ENCODE assay signal across 2 cellular contexts in the genomic region with DNA sequence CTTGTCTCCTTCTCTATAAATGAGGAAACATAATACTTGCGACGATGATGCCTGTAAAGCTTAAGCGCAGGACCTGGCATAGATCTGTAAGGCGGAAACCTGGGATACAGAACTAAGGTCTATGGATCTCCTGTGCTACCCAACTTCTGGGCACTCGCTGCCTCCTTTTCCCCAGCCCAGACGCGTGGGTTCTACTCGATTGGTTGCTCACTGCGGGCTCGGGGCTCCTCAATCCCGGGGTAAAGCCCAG.
TF ChIP-seq lines count a peak whose summit lies in the region.

No MANE protein-coding gene starts in this region.

TF ChIP-seq in H1, 55 proteins besides CTCF, POLR2A, EP300 and RAD21:
- TF ChIP-seq TAF1 (IDR thresholded peaks at IDR 0.05; ENCODE audit: low read depth, low read length) = no peak
- TF ChIP-seq CHD2 (IDR thresholded peaks at IDR 0.05; ENCODE audit: low read length) = no peak
- no peak for TF ChIP-seq CBX8 (IDR thresholded peaks at IDR 0.05; ENCODE audit: borderline replicate concordance, low read depth, low read length)
- no peak for TF ChIP-seq TCF12 (IDR thresholded peaks at IDR 0.05; ENCODE audit: low read depth, low read length)
- TF ChIP-seq SUZ12 (IDR thresholded peaks at IDR 0.05; ENCODE audit: low read length) = no peak
- TF ChIP-seq HDAC6 (IDR thresholded peaks at IDR 0.05; ENCODE audit: low read depth, low read length) = no peak
- TF ChIP-seq SP4 (IDR thresholded peaks at IDR 0.05; ENCODE audit: low read length) = no peak
- TF ChIP-seq SP2 (IDR thresholded peaks at IDR 0.05; ENCODE audit: low read length) = no peak

TF ChIP-seq in HEK293T, 16 proteins besides CTCF, POLR2A, EP300 and RAD21:
- TF ChIP-seq ZNF384 (IDR thresholded peaks at IDR 0.05) = no peak
- no peak for TF ChIP-seq L3MBTL2 (conservative IDR thresholded peaks at IDR 0.05)
- TF ChIP-seq, protein P1, sequence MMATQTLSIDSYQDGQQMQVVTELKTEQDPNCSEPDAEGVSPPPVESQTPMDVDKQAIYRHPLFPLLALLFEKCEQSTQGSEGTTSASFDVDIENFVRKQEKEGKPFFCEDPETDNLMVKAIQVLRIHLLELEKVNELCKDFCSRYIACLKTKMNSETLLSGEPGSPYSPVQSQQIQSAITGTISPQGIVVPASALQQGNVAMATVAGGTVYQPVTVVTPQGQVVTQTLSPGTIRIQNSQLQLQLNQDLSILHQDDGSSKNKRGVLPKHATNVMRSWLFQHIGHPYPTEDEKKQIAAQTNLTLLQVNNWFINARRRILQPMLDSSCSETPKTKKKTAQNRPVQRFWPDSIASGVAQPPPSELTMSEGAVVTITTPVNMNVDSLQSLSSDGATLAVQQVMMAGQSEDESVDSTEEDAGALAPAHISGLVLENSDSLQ (IDR thresholded peaks at IDR 0.05) = no peak
